Comparison of ENCODE assay signal across 9 cellular contexts in genomic region chr5:32504923-32505596, GRCh38.
DNase-seq lines count a peak whose midpoint lies in the region; ATAC-seq, FAIRE-seq and TF ChIP-seq lines count a peak whose summit lies in the region.
"Had no signal": no experiment of that assay in that cellular context is flagged by ENCODE, and none has a peak within 500 bp of the region (broad histone marks: within the 10 kb centered on the region; RNA-seq: fewer than 3 reads in every experiment).

No MANE protein-coding gene starts in this region.

- no peak overlapping the region for H2BK120ac ChIP-seq in H9 (ENCODE audit: low read depth, low read length, poor library complexity, severe bottlenecking)

- H3K9ac ChIP-seq in Loucy (ENCODE audit: low read depth, low read length, poor library complexity, severe bottlenecking) (peak overlapping the region; percentile 63), H9 (ENCODE audit: extremely low read depth, insufficient read length, low read length) (no peak overlapping the region)

- WGBS in pancreas, 2 donors: 43 to 44% methylated on average over 10 of the region's 10 CpGs
- WGBS in H9 (ENCODE audit: extremely low coverage, insufficient read length, low lambda C conversion rate): no CpG with 5 or more reads among the region's 10 CpGs

- H3K4me1 Mint-ChIP-seq in CD4-positive, alpha-beta T cell (ENCODE audit: low read depth): peaks cover 26% of the 10 kb centered on the region
- H3K4me1 Mint-ChIP-seq in T-cell: peaks cover 16 to 23% (median 18%) of the 10 kb centered on the region in 3 donors
- peaks cover 58 to 62% of the 10 kb centered on the region in 2 experiments for H3K4me1 Mint-ChIP-seq in H9

- no peak for TF ChIP-seq CTCF in CD4-positive, alpha-beta T cell (IDR thresholded peaks at IDR 0.05)
- TF ChIP-seq CTCF in Loucy (conservative IDR thresholded peaks at IDR 0.05; ENCODE audit: low read length) (no peak), fibroblast of the aortic adventitia (IDR thresholded peaks at IDR 0.05; ENCODE audit: insufficient read depth, low read length) (no peak), pancreas (IDR thresholded peaks at IDR 0.05) (no peak), H9 (conservative IDR thresholded peaks at IDR 0.05) (no peak)

- no peak overlapping the region for H4K8ac ChIP-seq in H9 (replicated peaks; ENCODE audit: insufficient read length, low read depth, low read length)

- H3K4me3 ChIP-seq in Loucy (ENCODE audit: low read length, poor library complexity, severe bottlenecking): peak overlapping the region; percentile 66
- peak overlapping the region; percentile 44 for H3K4me3 ChIP-seq in fibroblast of the aortic adventitia (ENCODE audit: low read depth, low read length)
- no peak overlapping the region for H3K4me3 ChIP-seq in pancreas

- peaks cover 37% of the 10 kb centered on the region for H3K4me1 ChIP-seq in Loucy (ENCODE audit: insufficient read depth, low read length, poor library complexity, severe bottlenecking)
- H3K4me1 ChIP-seq in pancreas: no peaks in the 10 kb centered on the region
- peaks cover 13% of the 10 kb centered on the region for H3K4me1 ChIP-seq in H9 (ENCODE audit: insufficient read depth, low read length)

- H3K23ac ChIP-seq in H9 (ENCODE audit: insufficient read length, low read depth, low read length): no peak overlapping the region

- H4K20me1 ChIP-seq in Loucy (ENCODE audit: insufficient read depth, low read length, poor library complexity, severe bottlenecking) (no peaks in the 10 kb centered on the region), H9 (ENCODE audit: control insufficient read depth, insufficient read depth, insufficient read length) (no peaks in the 10 kb centered on the region)

- no peak overlapping the region for H3K18ac ChIP-seq in H9 (ENCODE audit: insufficient read length, low read depth, low read length)

- H3K4me2 ChIP-seq in Loucy (ENCODE audit: low read depth, low read length, poor library complexity, severe bottlenecking) (peak overlapping the region; percentile 86), H9 (ENCODE audit: insufficient read depth, insufficient read length, low read length) (no peak overlapping the region)

- peak in 1 of 10 experiments; percentile 20 for DNase-seq in CD4-positive, alpha-beta T cell
- peak in 8 of 34 experiments; percentile 2 to 20 (median 10) for DNase-seq in T-cell
- peak; percentile 98 for DNase-seq in fibroblast of the aortic adventitia (ENCODE audit: low read depth)
- DNase-seq in pancreas: peak in 1 of 6 donors; percentile 4
- no peak for DNase-seq in H9
- DNase-seq in stimulated activated CD4-positive, alpha-beta T cell treated with anti-CD3 and anti-CD28 coated beads, Interleukin-2, amount 100 ng/mL, for 24 hours: no peak
- no peak for DNase-seq in SKM-1 treated with dmso at 0.1 percent for 144 hours (lab: John Stamatoyannopoulos, UW; ENCODE audit: unreplicated experiment)

- H2BK20ac ChIP-seq in H9 (ENCODE audit: low read depth, low read length, poor library complexity, severe bottlenecking): no peak overlapping the region

- FAIRE-seq in pancreas (lab: Jason Lieb, UNC): no peak

- H3K79me2 ChIP-seq in Loucy (ENCODE audit: insufficient read depth, low read length) (no peaks in the 10 kb centered on the region; the same call in 1 of the 2 replicates), H9 (ENCODE audit: insufficient read depth, low read length) (no peaks in the 10 kb centered on the region)

- no peaks in the 10 kb centered on the region for H3K9me3 Mint-ChIP-seq in CD4-positive, alpha-beta T cell
- H3K9me3 Mint-ChIP-seq in T-cell: no peaks in the 10 kb centered on the region
- no peaks in the 10 kb centered on the region; a peak in 1 of 5 replicates for H3K9me3 Mint-ChIP-seq in H9
- H3K9me3 Mint-ChIP-seq: stimulated activated naive CD8-positive, alpha-beta T cell treated with anti-CD3 and anti-CD28 coated beads, Interleukin-15, Interleukin-2, amounts not matched to agents 100 ng/mL and 50 ng/mL, for 24 hours had no signal

- H3K79me1 ChIP-seq in H9 (ENCODE audit: insufficient read depth, low read depth, low read length, poor library complexity, severe bottlenecking): no peaks in the 10 kb centered on the region

- H2AFZ ChIP-seq in Loucy (ENCODE audit: low read length) (peak overlapping the region; percentile 18), H9 (ENCODE audit: low read length) (no peak overlapping the region)

- no peak overlapping the region for H2BK12ac ChIP-seq in H9 (ENCODE audit: insufficient read length, low read depth, low read length)

- H2AK5ac ChIP-seq in H9 (ENCODE audit: insufficient read length, low read length): no peak overlapping the region

- H3K27me3 Mint-ChIP-seq in CD4-positive, alpha-beta T cell: no peaks in the 10 kb centered on the region
- H3K27me3 Mint-ChIP-seq in T-cell (peaks cover 0 to 9% of the 10 kb centered on the region in 2 donors), H9 (ENCODE audit: low read depth) (peaks cover 66% of the 10 kb centered on the region)

- H3K23me2 ChIP-seq in H9 (ENCODE audit: insufficient read length, low read depth, low read length, poor library complexity, severe bottlenecking): peaks cover 2% of the 10 kb centered on the region

- H4K5ac ChIP-seq in H9 (ENCODE audit: insufficient read length, low read depth, low read length): no peak overlapping the region

- CTCF ChIA-PET in CD4-positive, alpha-beta T cell (lab: Charles Lee): interaction anchor here (1.5 kb wide), 1 partner anchor 85 kb away, joined by 5 read pairs; no protein-coding TSS in a partner anchor
- CTCF ChIA-PET in T-cell (lab: Charles Lee): interaction anchor here (0.6 to 1.4 kb wide), 6 partner anchors 10 to 108 kb away, joined by 3 to 10 read pairs (median 7); no protein-coding TSS in a partner anchor

- no peak overlapping the region for H3T11ph ChIP-seq in H9 (ENCODE audit: low read length)

- intact Hi-C loops in CD4-positive, alpha-beta T cell (cut with DNase I, micrococcal nuclease): no loop called here
- intact Hi-C loops in pancreas (cut with DNase I): no loop called here

- H3K9me2 ChIP-seq in Loucy (replicated peaks; ENCODE audit: low read depth, low read length): no peaks in the 10 kb centered on the region

- no peak overlapping the region for H3K4ac ChIP-seq in H9 (ENCODE audit: low read depth, low read length)

- no peak overlapping the region for H2BK15ac ChIP-seq in H9 (ENCODE audit: low read depth, low read length)

- H3K56ac ChIP-seq in H9 (ENCODE audit: insufficient read length, low read depth, low read length): no peak overlapping the region

- H2BK5ac ChIP-seq in H9 (ENCODE audit: insufficient read length, low read length): no peak overlapping the region

- no peaks in the 10 kb centered on the region for H3K36me3 ChIP-seq in Loucy (ENCODE audit: insufficient read depth, low read length)
- no peaks in the 10 kb centered on the region for H3K36me3 ChIP-seq in pancreas

- H3K14ac ChIP-seq in H9 (ENCODE audit: insufficient read depth, low read length): no peak overlapping the region

- H3K27me3 ChIP-seq in CD4-positive, alpha-beta T cell (ENCODE audit: control insufficient read depth, insufficient read depth, low read length): no peaks in the 10 kb centered on the region
- H3K27me3 ChIP-seq in Loucy (ENCODE audit: insufficient read depth, low read length, poor library complexity, severe bottlenecking): no peaks in the 10 kb centered on the region
- H3K27me3 ChIP-seq in pancreas: no peaks in the 10 kb centered on the region
- H3K27me3 ChIP-seq in H9 (ENCODE audit: insufficient read depth, low read length): peaks cover 17% of the 10 kb centered on the region; the same call in 1 of the 2 replicates

- peak; percentile 39 for ATAC-seq in CD4-positive, alpha-beta T cell (ENCODE audit: poor library complexity)
- peak; percentile 40 to 58 (median 50) for ATAC-seq in T-cell (replicated peaks in 1 of 4)
- peak in 3 of 4 donors; percentile 58 to 73 (median 67) for ATAC-seq in pancreas

- no peak overlapping the region for H3K27ac ChIP-seq in CD4-positive, alpha-beta T cell (ENCODE audit: low read depth, low read length)
- H3K27ac ChIP-seq in pancreas (no peak overlapping the region), H9 (ENCODE audit: insufficient read length, low read depth, low read length) (no peak overlapping the region)

- H3K36me3 Mint-ChIP-seq in CD4-positive, alpha-beta T cell (ENCODE audit: low read depth): no peaks in the 10 kb centered on the region
- H3K36me3 Mint-ChIP-seq in T-cell (no peaks in the 10 kb centered on the region), H9 (ENCODE audit: insufficient read depth in 1 of 3, low read depth in 3 of 3) (no peaks in the 10 kb centered on the region; a peak in 1 of 7 replicates)

- peak overlapping the region; percentile 46 for H3K27ac Mint-ChIP-seq in CD4-positive, alpha-beta T cell
- H3K27ac Mint-ChIP-seq in T-cell (peak overlapping the region; percentile 48 to 62), H9 (peak overlapping the region in 1 of 3 experiments; percentile 62; a peak in 1 of 7 replicates)
- H3K27ac Mint-ChIP-seq: stimulated activated naive CD8-positive, alpha-beta T cell treated with anti-CD3 and anti-CD28 coated beads, Interleukin-15, Interleukin-2, amounts not matched to agents 100 ng/mL and 50 ng/mL, for 24 hours had no signal

- POLR2A ChIA-PET in CD4-positive, alpha-beta T cell (lab: Charles Lee): interaction anchor here (0.7 to 3.5 kb wide), 6 partner anchors 9 to 117 kb away, joined by 3 to 20 read pairs (median 4); partner anchors contain the start of genes SUB1 and ZFR
- POLR2A ChIA-PET in T-cell (lab: Charles Lee): interaction anchor here in 1 of 2 donors (0.6 to 0.7 kb wide), 3 partner anchors 55 to 318 kb away, joined by 3 to 4 read pairs (median 4); no protein-coding TSS in a partner anchor

- H3K9me3 ChIP-seq in CD4-positive, alpha-beta T cell (ENCODE audit: control insufficient read depth, low read length): no peaks in the 10 kb centered on the region
- H3K9me3 ChIP-seq in Loucy (ENCODE audit: insufficient read depth, low read depth, low read length) (no peaks in the 10 kb centered on the region), pancreas (no peaks in the 10 kb centered on the region), H9 (ENCODE audit: control insufficient read depth, low read depth, low read length) (no peaks in the 10 kb centered on the region)

- peaks cover 9% of the 10 kb centered on the region for H3F3A ChIP-seq in Loucy (ENCODE audit: low read depth)

- no peak overlapping the region for H3K4me3 Mint-ChIP-seq in CD4-positive, alpha-beta T cell
- H3K4me3 Mint-ChIP-seq in T-cell (peak overlapping the region in 2 of 3 donors; percentile 3 to 68), H9 (peak overlapping the region in 1 of 2 experiments; percentile 22; a peak in 1 of 5 replicates)
- H3K4me3 Mint-ChIP-seq: stimulated activated naive CD8-positive, alpha-beta T cell treated with anti-CD3 and anti-CD28 coated beads, Interleukin-15, Interleukin-2, amounts not matched to agents 100 ng/mL and 50 ng/mL, for 24 hours had no signal

- H4K91ac ChIP-seq in H9 (ENCODE audit: insufficient read length, low read depth, low read length): no peak overlapping the region

Comparison
In these comparisons a context has a peak if more than half of its experiments do, and no peak if none do; other contexts are left out.
1. H3K4me3 ChIP-seq: peak in Loucy (single experiment) and fibroblast of the aortic adventitia (single experiment); none in pancreas (0 of 4).
2. Peak in every context shown above with its lines, with median percentiles within 50 percentile points of each other: ATAC-seq.